ENCODE assay signal across 8 cellular contexts in genomic region chr14:57871487-57872080, GRCh38. TPM values are rescaled to one million over a fixed set of nuclear protein-coding genes. Genes with fewer than 3 reads are reported as not detected.
DNase-seq lines count a peak whose midpoint lies in the region; ATAC-seq, FAIRE-seq and TF ChIP-seq lines count a peak whose summit lies in the region.

No MANE protein-coding gene starts in this region.

- peak; percentile 74 for ATAC-seq in GM21447 (IDR thresholded peaks at IDR 0.05; ENCODE audit: unreplicated experiment)
- ATAC-seq in activated CD8-positive, alpha-beta T cell treated with anti-CD3 and anti-CD28 coated beads for 36 hours, result no peak

- no peak overlapping the region for H3K4me3 Mint-ChIP-seq in activated CD8-positive, alpha-beta T cell treated with anti-CD3 and anti-CD28 coated beads for 36 hours

- no peak for TF ChIP-seq POLR2A in GM12892 (IDR thresholded peaks at IDR 0.05; ENCODE audit: low read depth, low read length)

- TF ChIP-seq CTCF in LNCaP clone FGC (IDR thresholded peaks at IDR 0.05; ENCODE audit: control insufficient read depth, extremely low read depth, insufficient read depth) (peak; percentile 86), kidney (IDR thresholded peaks at IDR 0.05; ENCODE audit: borderline replicate concordance, extremely low read depth, insufficient read depth) (peak; percentile 45)
- peak; percentile 47 for TF ChIP-seq CTCF in activated CD8-positive, alpha-beta T cell treated with anti-CD3 and anti-CD28 coated beads for 36 hours (IDR thresholded peaks at IDR 0.05)

- DNase-seq in NK-92 treated with Interleukin-12 subunit alpha and Interleukin-12 subunit beta, amount 100 ng/mL, for 24 hours (lab: John Stamatoyannopoulos, UW), result peak; percentile 21
- DNase-seq in NK-92 (lab: John Stamatoyannopoulos, UW; ENCODE audit: unreplicated experiment), result no peak
- DNase-seq in LNCaP clone FGC (ENCODE audit: low read depth), result no peak
- peak; percentile 47 for DNase-seq in activated CD8-positive, alpha-beta T cell treated with anti-CD3 and anti-CD28 coated beads for 36 hours
- DNase-seq in kidney, result no peak
- peak; percentile 73 for DNase-seq in urothelium cell line (ENCODE audit: low spot score)
- DNase-seq in GM12892 (ENCODE audit: insufficient read length), result no peak

- peaks cover 2% of the 10 kb centered on the region for H3K27me3 Mint-ChIP-seq in activated CD8-positive, alpha-beta T cell treated with anti-CD3 and anti-CD28 coated beads for 36 hours

- no peak overlapping the region for H3K4me3 ChIP-seq in LNCaP clone FGC (ENCODE audit: low read depth, low read length)
- no peak overlapping the region for H3K4me3 ChIP-seq in kidney (ENCODE audit: low read length in 2 of 2)

- CTCF ChIA-PET in activated CD8-positive, alpha-beta T cell treated with anti-CD3 and anti-CD28 coated beads for 36 hours (lab: Charles Lee), result no interaction called here

- no peak for FAIRE-seq in kidney (lab: Jason Lieb, UNC)
- FAIRE-seq in urothelium cell line (lab: Jason Lieb, UNC), result peak; percentile 92
- no peak for FAIRE-seq in GM12892 (lab: Jason Lieb, UNC)

- POLR2A ChIA-PET in activated CD8-positive, alpha-beta T cell treated with anti-CD3 and anti-CD28 coated beads for 36 hours (lab: Charles Lee), result interaction anchor here (0.6 kb wide), 1 partner anchor 495 kb away, joined by 3 read pairs; no protein-coding TSS in a partner anchor

- H3K4me1 ChIP-seq in kidney (ENCODE audit: control insufficient read depth in 1 of 2, insufficient read depth in 1 of 2, low read depth in 1 of 2, low read length in 2 of 2), result no peaks in the 10 kb centered on the region

- H3K4me1 Mint-ChIP-seq in activated CD8-positive, alpha-beta T cell treated with anti-CD3 and anti-CD28 coated beads for 36 hours (ENCODE audit: low read depth), result no peaks in the 10 kb centered on the region

- H3K9me3 Mint-ChIP-seq in activated CD8-positive, alpha-beta T cell treated with anti-CD3 and anti-CD28 coated beads for 36 hours, result no peaks in the 10 kb centered on the region

- no peak overlapping the region for H3K27ac Mint-ChIP-seq in activated CD8-positive, alpha-beta T cell treated with anti-CD3 and anti-CD28 coated beads for 36 hours

- no peak overlapping the region for H3K27ac ChIP-seq in kidney (ENCODE audit: low read depth in 2 of 2, low read length in 2 of 2)

- intact Hi-C loops in activated CD8-positive, alpha-beta T cell treated with anti-CD3 and anti-CD28 coated beads for 36 hours (cut with micrococcal nuclease), result no loop called here
- intact Hi-C loops in kidney (cut with DNase I), result no loop called here

- H3K36me3 ChIP-seq in kidney (ENCODE audit: control insufficient read depth in 1 of 2, insufficient read depth in 2 of 2, low read length in 2 of 2), result no peaks in the 10 kb centered on the region

- no peaks in the 10 kb centered on the region for H3K36me3 Mint-ChIP-seq in activated CD8-positive, alpha-beta T cell treated with anti-CD3 and anti-CD28 coated beads for 36 hours (ENCODE audit: low read depth)

- H3K9me3 ChIP-seq in kidney (ENCODE audit: control insufficient read depth in 1 of 2, low read length in 2 of 2), result no peaks in the 10 kb centered on the region

- no peak overlapping the region for H3K9ac ChIP-seq in kidney (ENCODE audit: low read length in 2 of 2)

RNA-seq across cellular contexts. Expression of gene SLC35F4, which starts 5.7 kb away (rescaled TPM):
- total RNA-seq in activated CD8-positive, alpha-beta T cell treated with anti-CD3 and anti-CD28 coated beads for 36 hours, result not detected
- total RNA-seq in kidney, result not detected
- 0.30 TPM for polyA plus RNA-seq in kidney (ENCODE audit: insufficient read depth, low read depth, low replicate concordance)
- not detected for polyA plus RNA-seq in GM12892 (2012; ENCODE audit: missing spikeins)

Comparison
In these comparisons a context has a peak if more than half of its experiments do, and no peak if none do; other contexts are left out.
1. DNase-seq: peak in NK-92 treated with Interleukin-12 subunit alpha and Interleukin-12 subunit beta, amount 100 ng/mL, for 24 hours (single experiment), activated CD8-positive, alpha-beta T cell treated with anti-CD3 and anti-CD28 coated beads for 36 hours (single experiment) and urothelium cell line (single experiment); none in NK-92 (single experiment), LNCaP clone FGC (single experiment), kidney (single experiment) and GM12892 (single experiment).
2. Peak in every context shown above with its lines, with median percentiles within 50 percentile points of each other: CTCF ChIP-seq.